26 cellular contexts compared by ENCODE assay signal in genomic region chr15:99996667-99997066, GRCh38.
"Had no signal": no experiment of that assay in that cellular context is flagged by ENCODE, and none has a peak within 500 bp of the region (broad histone marks: within the 10 kb centered on the region; RNA-seq: fewer than 3 reads in every experiment).

No MANE protein-coding gene starts in this region.

- H3K36me3 ChIP-seq: left lung, lower lobe of right lung, ovary, right atrium auricular region, right lobe of liver, thyroid gland, transverse colon, upper lobe of left lung, vagina had no signal

- H3K36me3 Mint-ChIP-seq: stimulated activated naive B cell treated with anti-CD40 and anti-IgM and Interleukin-4, amounts not matched to agents 10 μg/mL and 1 μg/mL and 100 μg/mL, for 72 hours had no signal

- H3K27me3 Mint-ChIP-seq: naive thymus-derived CD4-positive, alpha-beta T cell had no signal

- H3K9me3 Mint-ChIP-seq: naive thymus-derived CD4-positive, alpha-beta T cell had no signal

- H3K4me3 Mint-ChIP-seq: naive thymus-derived CD4-positive, alpha-beta T cell; stimulated activated naive B cell treated with anti-CD40 and anti-IgM and Interleukin-4, amounts not matched to agents 10 μg/mL and 1 μg/mL and 100 μg/mL, for 72 hours had no signal

- ATAC-seq: left colon; lower lobe of right lung; mucosa of descending colon; naive thymus-derived CD4-positive, alpha-beta T cell; right lobe of liver; stimulated activated naive B cell treated with anti-CD40 and anti-IgM and Interleukin-4, amounts not matched to agents 10 μg/mL and 1 μg/mL and 100 μg/mL, for 72 hours; stimulated activated naive CD8-positive, alpha-beta T cell treated with anti-CD3 and anti-CD28 coated beads, Interleukin-15, Interleukin-2, amounts not matched to agents 100 U/mL and 50 U/mL, for 24 hours had no signal

- FAIRE-seq: kidney had no signal

- DNase-seq: hippocampal formation; left lung; lower lobe of right lung; mammary epithelial cell; mesenchymal stem cell; midbrain; mucosa of descending colon; naive thymus-derived CD4-positive, alpha-beta T cell; ovary; stimulated activated CD4-positive, alpha-beta T cell treated with anti-CD3 and anti-CD28 coated beads, Interleukin-12 subunit alpha, Interleukin-12 subunit beta, amount 100 ng/mL, for 4 hours; stimulated activated CD4-positive, alpha-beta T cell treated with anti-CD3 and anti-CD28 coated beads, Interleukin-15, amount 100 ng/mL, for 24 hours; stimulated activated CD4-positive, alpha-beta T cell treated with anti-CD3 and anti-CD28 coated beads, Interleukin-2, amount 100 ng/mL, for 24 hours; stimulated activated CD4-positive, alpha-beta T cell treated with anti-CD3 and anti-CD28 coated beads, Interleukin-4, amount 100 ng/mL, for 1 hour; stimulated activated naive B cell treated with anti-CD40 and anti-IgM and Interleukin-4, amounts not matched to agents 10 μg/mL and 1 μg/mL and 100 μg/mL, for 72 hours; stimulated activated naive CD8-positive, alpha-beta T cell treated with anti-CD3 and anti-CD28 coated beads, Interleukin-15, Interleukin-2, amounts not matched to agents 100 U/mL and 50 U/mL, for 24 hours; testis; thyroid gland; transverse colon; upper lobe of left lung had no signal

- H3K4me1 Mint-ChIP-seq: stimulated activated naive B cell treated with anti-CD40 and anti-IgM and Interleukin-4, amounts not matched to agents 10 μg/mL and 1 μg/mL and 100 μg/mL, for 72 hours had no signal

- H3K4me1 ChIP-seq: left lung, lower lobe of right lung, right atrium auricular region, right lobe of liver, stomach, testis, thyroid gland, transverse colon, upper lobe of left lung had no signal

- H3K4me3 ChIP-seq: left lung, lower lobe of right lung, mucosa of descending colon, ovary, right atrium auricular region, right lobe of liver, stomach, testis, thyroid gland, transverse colon, upper lobe of left lung, vagina had no signal

- H3K27ac ChIP-seq: left lung, lower lobe of right lung, ovary, right atrium auricular region, right lobe of liver, stomach, testis, thyroid gland, transverse colon, upper lobe of left lung, vagina had no signal

- H3K27ac Mint-ChIP-seq: naive thymus-derived CD4-positive, alpha-beta T cell; progenitor cell of endocrine pancreas; stimulated activated naive B cell treated with anti-CD40 and anti-IgM and Interleukin-4, amounts not matched to agents 10 μg/mL and 1 μg/mL and 100 μg/mL, for 72 hours had no signal

- H3K9me3 ChIP-seq: left lung, lower lobe of right lung, mucosa of descending colon, ovary, right atrium auricular region, right lobe of liver, stomach, testis, thyroid gland, transverse colon, upper lobe of left lung, vagina had no signal

- H3K27me3 ChIP-seq: left lung, ovary, right atrium auricular region, right lobe of liver, stomach, testis, thyroid gland, transverse colon, upper lobe of left lung, vagina had no signal
